In genomic region chr12:58957298-58957697, GRCh38 we compare ENCODE assay signal across 1 cellular context.
TF ChIP-seq lines count a peak whose summit lies in the region.

No MANE protein-coding gene starts in this region.

TF ChIP-seq in GM23338, 12 proteins besides CTCF, POLR2A, EP300 and RAD21 (continued from another document):
- TF ChIP-seq REST (IDR thresholded peaks at IDR 0.05; ENCODE audit: unreplicated experiment): no peak
- TF ChIP-seq ZNF331 (CRISPR knock-in tag; IDR thresholded peaks at IDR 0.05; ENCODE audit: low read depth): no peak
- no peak for TF ChIP-seq JUNB (IDR thresholded peaks at IDR 0.05; ENCODE audit: unreplicated experiment)
- TF ChIP-seq POLR2AphosphoS5 (IDR thresholded peaks at IDR 0.05; ENCODE audit: low read depth): no peak
- TF ChIP-seq NANOG (IDR thresholded peaks at IDR 0.05; ENCODE audit: borderline replicate concordance): no peak
- TF ChIP-seq ZNF114 (CRISPR knock-in tag; IDR thresholded peaks at IDR 0.05): no peak
- TF ChIP-seq EZH2 (IDR thresholded peaks at IDR 0.05; ENCODE audit: low read depth, unreplicated experiment): no peak
- TF ChIP-seq EZH2phosphoT487 (IDR thresholded peaks at IDR 0.05; ENCODE audit: unreplicated experiment): no peak
- no peak for TF ChIP-seq ETS1 (IDR thresholded peaks at IDR 0.05)
- no peak for TF ChIP-seq ZNF462 (CRISPR knock-in tag; IDR thresholded peaks at IDR 0.05)
- no peak for TF ChIP-seq CREB1 (CRISPR knock-in tag; IDR thresholded peaks at IDR 0.05; ENCODE audit: low read depth)
